1 cellular context compared by ENCODE assay signal in genomic region chr3:139338405-139338804, GRCh38.
TF ChIP-seq lines count a peak whose summit lies in the region.

No MANE protein-coding gene starts in this region.

TF ChIP-seq in HCT116, 20 proteins besides CTCF, POLR2A, EP300 and RAD21 (continued from another document):
- TF ChIP-seq POLR2AphosphoS5 (IDR thresholded peaks at IDR 0.05; ENCODE audit: low read depth, low read length) = no peak
- no peak for TF ChIP-seq CBX3 (IDR thresholded peaks at IDR 0.05; ENCODE audit: low read depth)
- no peak for TF ChIP-seq ATF3 (IDR thresholded peaks at IDR 0.05)
- no peak for TF ChIP-seq TCF7L2 (IDR thresholded peaks at IDR 0.05; ENCODE audit: borderline replicate concordance, extremely low read depth, insufficient read depth, insufficient read length)
- no peak for TF ChIP-seq SP1 (IDR thresholded peaks at IDR 0.05; ENCODE audit: low read depth)
- no peak for TF ChIP-seq SRF (IDR thresholded peaks at IDR 0.05; ENCODE audit: low read depth)
- no peak for TF ChIP-seq REST (IDR thresholded peaks at IDR 0.05; ENCODE audit: low read depth)
- TF ChIP-seq ZFX (IDR thresholded peaks at IDR 0.05) = no peak
